ENCODE assay signal across 1 cellular context in genomic region chr5:180810210-180811011, GRCh38.
TF ChIP-seq lines count a peak whose summit lies in the region.

No MANE protein-coding gene starts in this region.

TF ChIP-seq in K562, 482 proteins besides CTCF, POLR2A, EP300 and RAD21 (continued from another document and continues in another):
- no peak for TF ChIP-seq PBX2 (CRISPR knock-in tag; IDR thresholded peaks at IDR 0.05; ENCODE audit: low read depth)
- no peak for TF ChIP-seq PBX2 (tag; conservative IDR thresholded peaks at IDR 0.05; ENCODE audit: low read depth)
- TF ChIP-seq ZBTB17 (CRISPR knock-in tag; IDR thresholded peaks at IDR 0.05), result peak; percentile 72; the same call in 1 of the 2 replicates
- no peak for TF ChIP-seq KDM1A (IDR thresholded peaks at IDR 0.05)
- no peak for TF ChIP-seq SAP30 (IDR thresholded peaks at IDR 0.05; ENCODE audit: borderline replicate concordance, insufficient read depth, low read depth, low read length, poor library complexity, severe bottlenecking)
- no peak for TF ChIP-seq TGIF2 (CRISPR knock-in tag; IDR thresholded peaks at IDR 0.05)
- no peak for TF ChIP-seq BCOR (IDR thresholded peaks at IDR 0.05)
- TF ChIP-seq ZNF75A (CRISPR knock-in tag; IDR thresholded peaks at IDR 0.05), result no peak
- no peak for TF ChIP-seq GTF2B (IDR thresholded peaks at IDR 0.05; ENCODE audit: extremely low read depth, insufficient read length)
- no peak for TF ChIP-seq SAFB2 (IDR thresholded peaks at IDR 0.05; ENCODE audit: borderline replicate concordance, low read depth, low read length, severe bottlenecking)
- TF ChIP-seq ZNF740 (CRISPR knock-in tag; IDR thresholded peaks at IDR 0.05), result peak; percentile 93
- peak; percentile 37 to 91; a peak in 2 of 4 replicates for TF ChIP-seq ZNF740 (tag; IDR thresholded peaks at IDR 0.05)
- no peak for TF ChIP-seq MED1 (CRISPR knock-in tag; IDR thresholded peaks at IDR 0.05; ENCODE audit: borderline replicate concordance)
- TF ChIP-seq GATA2 (CRISPR knock-in tag; IDR thresholded peaks at IDR 0.05), result no peak
- TF ChIP-seq PRDM10 (IDR thresholded peaks at IDR 0.05; ENCODE audit: partially characterized antibody), result peak; percentile 50
- peak; percentile 74 for TF ChIP-seq CTBP1 (IDR thresholded peaks at IDR 0.05; ENCODE audit: borderline replicate concordance)
- TF ChIP-seq TCF7 (IDR thresholded peaks at IDR 0.05; ENCODE audit: borderline replicate concordance), result no peak
- TF ChIP-seq FOXA3 (CRISPR knock-in tag; conservative IDR thresholded peaks at IDR 0.05 in 1 of 2, IDR thresholded peaks at IDR 0.05 in 1 of 2), result 0 out of 4 replicates have a peak, but pooled peaks of 1 of the 2 experiments have one; percentile 67
- peak; percentile 94 for TF ChIP-seq MGA (IDR thresholded peaks at IDR 0.05)
- no peak for TF ChIP-seq ZNF280B (CRISPR knock-in tag; IDR thresholded peaks at IDR 0.05)
- TF ChIP-seq TRIM25 (IDR thresholded peaks at IDR 0.05; ENCODE audit: borderline replicate concordance), result no peak
- TF ChIP-seq ZC3H8 (IDR thresholded peaks at IDR 0.05), result no peak
- TF ChIP-seq BRD4 (IDR thresholded peaks at IDR 0.05), result 0 out of 2 replicates have a peak, but pooled peaks have one; percentile 57
- TF ChIP-seq CREM (IDR thresholded peaks at IDR 0.05; ENCODE audit: low read depth), result peak; percentile 63
- no peak; the same call in 1 of the 2 replicates for TF ChIP-seq ZNF395 (CRISPR knock-in tag; IDR thresholded peaks at IDR 0.05)
- peak; percentile 63; the same call in 1 of the 2 replicates for TF ChIP-seq MTA3 (IDR thresholded peaks at IDR 0.05; ENCODE audit: borderline replicate concordance)
- TF ChIP-seq ZNF282 (CRISPR knock-in tag; IDR thresholded peaks at IDR 0.05), result peak; percentile 47; the same call in 1 of the 2 replicates
- peak; percentile 47 for TF ChIP-seq MXI1 (IDR thresholded peaks at IDR 0.05; ENCODE audit: low read depth, low read length)
- no peak; the same call in 1 of the 2 replicates for TF ChIP-seq MBD2 (IDR thresholded peaks at IDR 0.05; ENCODE audit: borderline replicate concordance, low read depth)
- no peak for TF ChIP-seq ZNF347 (CRISPR knock-in tag; IDR thresholded peaks at IDR 0.05; ENCODE audit: low read depth)
- TF ChIP-seq ZNF175 (CRISPR knock-in tag; IDR thresholded peaks at IDR 0.05; ENCODE audit: low read depth), result no peak; the same call in 1 of the 2 replicates
- TF ChIP-seq ZSCAN29 (IDR thresholded peaks at IDR 0.05), result no peak
